ENCODE assay signal across 26 cellular contexts in the genomic region with DNA sequence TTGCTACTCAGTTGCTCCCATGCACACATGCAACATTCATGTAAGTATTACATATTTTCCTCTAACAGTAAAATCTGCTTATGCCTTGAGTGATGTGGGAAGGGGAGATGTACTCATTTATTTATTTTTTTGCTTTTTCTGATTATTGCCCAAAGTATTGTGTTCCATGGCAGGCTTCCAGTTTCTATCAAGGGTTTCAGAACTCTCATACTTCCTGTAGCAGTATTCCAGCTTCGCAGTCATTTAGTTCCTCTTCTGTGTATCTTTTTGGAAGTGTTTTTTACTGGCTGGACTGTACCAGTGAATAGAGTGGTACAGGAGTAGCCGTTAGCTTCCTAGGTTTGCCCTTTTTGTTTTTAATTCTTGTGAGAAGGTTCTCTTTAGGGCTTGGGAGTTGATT.
"Had no signal": no experiment of that assay in that cellular context is flagged by ENCODE, and none has a peak within 500 bp of the region (broad histone marks: within the 10 kb centered on the region; RNA-seq: fewer than 3 reads in every experiment).

No MANE protein-coding gene starts in this region.

- ATAC-seq: activated CD4-positive, CD25-positive, alpha-beta regulatory T cell treated with anti-CD3 and anti-CD28 coated beads, Interleukin-2, amount 50 U/mL, for 24 hours; effector memory CD8-positive, alpha-beta T cell; pancreas; psoas muscle; stimulated activated memory B cell treated with anti-CD40 and anti-IgM and Interleukin-4, amounts not matched to agents 10 μg/mL and 1 μg/mL and 100 μg/mL, for 72 hours; stimulated activated naive CD8-positive, alpha-beta T cell treated with anti-CD3 and anti-CD28 coated beads, Interleukin-15, amount 100 ng/mL, for 72 hours had no signal

- H3K4me3 ChIP-seq: breast epithelium, colonic mucosa, pancreas, psoas muscle, smooth muscle cell, thyroid gland, upper lobe of left lung had no signal

- FAIRE-seq: frontal cortex, pancreas had no signal

- H3K9me3 Mint-ChIP-seq: central memory CD8-positive, alpha-beta T cell; effector memory CD8-positive, alpha-beta T cell; mesothelial cell of epicardium; naive B cell; stimulated activated memory B cell treated with anti-CD40 and anti-IgM and Interleukin-4, amounts not matched to agents 10 μg/mL and 1 μg/mL and 100 μg/mL, for 72 hours; stimulated activated naive CD8-positive, alpha-beta T cell treated with anti-CD3 and anti-CD28 coated beads, Interleukin-15, amount 100 ng/mL, for 72 hours had no signal

- H3K27me3 Mint-ChIP-seq: central memory CD8-positive, alpha-beta T cell; effector memory CD8-positive, alpha-beta T cell; naive B cell; stimulated activated memory B cell treated with anti-CD40 and anti-IgM and Interleukin-4, amounts not matched to agents 10 μg/mL and 1 μg/mL and 100 μg/mL, for 72 hours; stimulated activated naive CD8-positive, alpha-beta T cell treated with anti-CD3 and anti-CD28 coated beads, Interleukin-15, amount 100 ng/mL, for 72 hours had no signal

- DNase-seq: activated CD4-positive, alpha-beta T cell treated with anti-CD3 and anti-CD28 coated beads for 48 hours; activated CD4-positive, alpha-beta T cell treated with anti-CD3 and anti-CD28 coated beads, Interleukin-2, amount 50 U/mL, for 48 hours; activated CD8-positive, alpha-beta memory T cell treated with anti-CD3 and anti-CD28 coated beads for 24 hours; activated gamma-delta T cell treated with Interleukin-2 at 50 U/mL for 16 hours; activated naive CD4-positive, alpha-beta T cell treated with anti-CD3 and anti-CD28 coated beads, Interleukin-2, amount 50 U/mL, for 16 hours; colonic mucosa; effector memory CD8-positive, alpha-beta T cell; left cardiac atrium; naive B cell; pancreas; psoas muscle; stimulated activated CD4-positive, alpha-beta T cell treated with anti-CD3 and anti-CD28 coated beads, Interleukin-1b, Interleukin-23, amount 100 ng/mL, for 48 hours; stimulated activated CD4-positive, alpha-beta T cell treated with anti-CD3 and anti-CD28 coated beads, Interleukin-4, amount 100 ng/mL, for 4 hours; stimulated activated CD8-positive, alpha-beta memory T cell treated with anti-CD3 and anti-CD28 coated beads, Interleukin-4, amount 100 ng/mL, for 48 hours; stimulated activated naive CD8-positive, alpha-beta T cell treated with anti-CD3 and anti-CD28 coated beads, Interleukin-15, amount 100 ng/mL, for 72 hours; substantia nigra; T-helper 2 cell; thyroid gland; upper lobe of left lung had no signal

- H3K27ac Mint-ChIP-seq: effector memory CD8-positive, alpha-beta T cell; mesothelial cell of epicardium; stimulated activated memory B cell treated with anti-CD40 and anti-IgM and Interleukin-4, amounts not matched to agents 10 μg/mL and 1 μg/mL and 100 μg/mL, for 72 hours; stimulated activated naive CD8-positive, alpha-beta T cell treated with anti-CD3 and anti-CD28 coated beads, Interleukin-15, amount 100 ng/mL, for 72 hours had no signal

- H3K4me3 Mint-ChIP-seq: central memory CD8-positive, alpha-beta T cell; effector memory CD8-positive, alpha-beta T cell; mesothelial cell of epicardium; naive B cell; stimulated activated memory B cell treated with anti-CD40 and anti-IgM and Interleukin-4, amounts not matched to agents 10 μg/mL and 1 μg/mL and 100 μg/mL, for 72 hours; stimulated activated naive CD8-positive, alpha-beta T cell treated with anti-CD3 and anti-CD28 coated beads, Interleukin-15, amount 100 ng/mL, for 72 hours had no signal

- H3K4me1 Mint-ChIP-seq: central memory CD8-positive, alpha-beta T cell; mesothelial cell of epicardium; stimulated activated memory B cell treated with anti-CD40 and anti-IgM and Interleukin-4, amounts not matched to agents 10 μg/mL and 1 μg/mL and 100 μg/mL, for 72 hours had no signal
